In genomic region chr1:112322018-112322417, GRCh38 we compare ENCODE assay signal across 17 cellular contexts.
"Had no signal": no experiment of that assay in that cellular context is flagged by ENCODE, and none has a peak within 500 bp of the region (broad histone marks: within the 10 kb centered on the region; RNA-seq: fewer than 3 reads in every experiment).

No MANE protein-coding gene starts in this region.

- H3K9me3 ChIP-seq: esophagus squamous epithelium, lower lobe of right lung, spleen, thoracic aorta, upper lobe of left lung had no signal

- H3K79me2 ChIP-seq: hepatocyte had no signal

- H3K4me3 ChIP-seq: cardiac muscle cell, esophagus squamous epithelium, hepatocyte, lower lobe of right lung, spleen, thoracic aorta, upper lobe of left lung had no signal

- H3K27me3 ChIP-seq: hepatocyte, upper lobe of left lung had no signal

- H3K27ac ChIP-seq: cardiac muscle cell, esophagus squamous epithelium, hepatocyte, lower lobe of right lung, spleen, thoracic aorta, upper lobe of left lung had no signal

- H3K4me2 ChIP-seq: hepatocyte had no signal

- H3K36me3 ChIP-seq: cardiac muscle cell, esophagus squamous epithelium, lower lobe of right lung, spleen, thoracic aorta, upper lobe of left lung had no signal

- DNase-seq: activated CD4-positive, alpha-beta memory T cell treated with anti-CD3 and anti-CD28 coated beads, Interleukin-2, amount 10 ng/mL, durations not matched to agents 7 days and 5 days; activated CD4-positive, alpha-beta T cell treated with anti-CD3 and anti-CD28 coated beads for 4 hours; activated CD8-positive, alpha-beta memory T cell treated with anti-CD3 and anti-CD28 coated beads, Interleukin-2, amount 10 ng/mL, durations not matched to agents 7 days and 5 days; activated naive CD4-positive, alpha-beta T cell; activated naive CD8-positive, alpha-beta T cell treated with anti-CD3 and anti-CD28 coated beads for 36 hours; amygdala; dermis blood vessel endothelial cell; effector memory CD4-positive, alpha-beta T cell; esophagus squamous epithelium; lower lobe of right lung; spleen; stimulated activated CD4-positive, alpha-beta T cell treated with anti-CD3 and anti-CD28 coated beads, Interleukin-4, amount 100 ng/mL, for 4 hours; upper lobe of left lung had no signal

- ATAC-seq: activated CD8-positive, alpha-beta memory T cell treated with anti-CD3 and anti-CD28 coated beads, Interleukin-2, amount 10 ng/mL, durations not matched to agents 7 days and 5 days; lower lobe of right lung; stimulated activated memory B cell treated with anti-CD40 and anti-IgM and Interleukin-4, amounts not matched to agents 10 μg/mL and 1 μg/mL and 100 μg/mL, for 72 hours had no signal

- H2AFZ ChIP-seq: hepatocyte had no signal
